In genomic region chr1:204721378-204722041, GRCh38 we compare ENCODE assay signal across 25 cellular contexts. TPM values are rescaled to one million over a fixed set of nuclear protein-coding genes. Genes with fewer than 3 reads are reported as not detected.
A peak's percentile ranks its signal among the peaks of the same experiment; 100 is the strongest.
DNase-seq lines count a peak whose midpoint lies in the region; ATAC-seq and TF ChIP-seq lines count a peak whose summit lies in the region.
"Had no signal": no experiment of that assay in that cellular context is flagged by ENCODE, and none has a peak within 500 bp of the region (broad histone marks: within the 10 kb centered on the region; RNA-seq: fewer than 3 reads in every experiment).

No MANE protein-coding gene starts in this region.

- no peaks in the 10 kb centered on the region for H3K4me1 ChIP-seq in HEK293 (ENCODE audit: control insufficient read depth, insufficient read depth, low read length)

- TF ChIP-seq CTCF in HEK293 (tag by site-specific recombination; IDR thresholded peaks at IDR 0.05) = no peak
- TF ChIP-seq CTCF in brain (conservative IDR thresholded peaks at IDR 0.05) = no peak

- H3K27me3 Mint-ChIP-seq in brain = peaks cover 4% of the 10 kb centered on the region
- H3K27me3 Mint-ChIP-seq in natural killer cell treated with Interleukin-12 subunit alpha and Interleukin-12 subunit beta and Interleukin-15 and Interleukin-18, amount 100 ng/mL, for 72 hours = peaks cover 4 to 12% of the 10 kb centered on the region in 2 donors

- H3K27ac Mint-ChIP-seq in brain = peak overlapping the region in 4 of 5 experiments; percentile 33 to 93 (median 49)
- H3K27ac Mint-ChIP-seq in natural killer cell treated with Interleukin-12 subunit alpha and Interleukin-12 subunit beta and Interleukin-15 and Interleukin-18, amount 100 ng/mL, for 72 hours = no peak overlapping the region
- H3K27ac Mint-ChIP-seq: CD8-positive, alpha-beta T cell had no signal

- no peak overlapping the region for H3K27ac ChIP-seq in HEK293 (ENCODE audit: extremely low read depth, low read depth, low read length)
- H3K27ac ChIP-seq: SK-N-MC had no signal

- ATAC-seq in natural killer cell treated with Interleukin-12 subunit alpha and Interleukin-12 subunit beta and Interleukin-15 and Interleukin-18, amount 100 ng/mL, for 72 hours = no peak
- ATAC-seq in HG02763 (IDR thresholded peaks at IDR 0.05; ENCODE audit: unreplicated experiment) (no peak), GM18868 (IDR thresholded peaks at IDR 0.05; ENCODE audit: unreplicated experiment) (no peak)
- ATAC-seq: CD8-positive, alpha-beta T cell; PC-3 had no signal

- CTCF ChIA-PET in HEK293 (lab: Yijun Ruan, JAX) = no interaction called here

- H3K4me1 Mint-ChIP-seq in brain = peaks cover 50% of the 10 kb centered on the region
- H3K4me1 Mint-ChIP-seq in natural killer cell treated with Interleukin-12 subunit alpha and Interleukin-12 subunit beta and Interleukin-15 and Interleukin-18, amount 100 ng/mL, for 72 hours (ENCODE audit: low read depth in 2 of 2) = peaks cover 10 to 12% of the 10 kb centered on the region in 2 donors

- H3K36me3 ChIP-seq in HEK293 (ENCODE audit: control insufficient read depth in 2 of 2, insufficient read depth in 1 of 2, low read length in 2 of 2) = no peaks in the 10 kb centered on the region

- H3K4me3 Mint-ChIP-seq in brain = no peak overlapping the region
- H3K4me3 Mint-ChIP-seq in natural killer cell treated with Interleukin-12 subunit alpha and Interleukin-12 subunit beta and Interleukin-15 and Interleukin-18, amount 100 ng/mL, for 72 hours = no peak overlapping the region
- H3K4me3 Mint-ChIP-seq: CD8-positive, alpha-beta T cell had no signal

- no peaks in the 10 kb centered on the region for H3K9me3 ChIP-seq in HEK293 (ENCODE audit: control insufficient read depth, insufficient read depth, low read depth, low read length)

- POLR2A ChIA-PET in HEK293 (lab: Yijun Ruan, JAX) = interaction anchor here (0.7 kb wide), 1 partner anchor 13 kb away, joined by 3 read pairs; no protein-coding TSS in a partner anchor

- DNase-seq in natural killer cell treated with Interleukin-12 subunit alpha and Interleukin-12 subunit beta and Interleukin-15 and Interleukin-18, amount 100 ng/mL, for 72 hours (ENCODE audit: low spot score) = peak; percentile 45
- peak; percentile 71 for DNase-seq in retina
- no peak for DNase-seq in NCI-H526 treated with DMSO at 0.1 percent for 48 hours (lab: John Stamatoyannopoulos, UW)
- no peak for DNase-seq in GDM1 (lab: John Stamatoyannopoulos, UW)
- DNase-seq: AML-193, C1 segment of cervical spinal cord, DND-41, GOT3, KG1, NCI-H1092 treated with DMSO at 0.1 percent for 48 hours, NCI-H1436 treated with DMSO at 0.1 percent for 48 hours, NCI-H2029 treated with DMSO at 0.1 percent for 48 hours, NCI-H2171, NCI-H345, NCI-H524 treated with DMSO at 0.1 percent for 48 hours, PC-3, Right ventricle myocardium superior had no signal

- peaks cover 0 to 13% (median 0%) of the 10 kb centered on the region in 5 experiments for H3K9me3 Mint-ChIP-seq in brain
- no peaks in the 10 kb centered on the region for H3K9me3 Mint-ChIP-seq in natural killer cell treated with Interleukin-12 subunit alpha and Interleukin-12 subunit beta and Interleukin-15 and Interleukin-18, amount 100 ng/mL, for 72 hours
- H3K9me3 Mint-ChIP-seq: CD8-positive, alpha-beta T cell had no signal

- H3K4me3 ChIP-seq in HEK293 (ENCODE audit: low read depth, low read length) = no peak overlapping the region
- H3K4me3 ChIP-seq: SK-N-MC had no signal

- H3K36me3 Mint-ChIP-seq in brain = no peaks in the 10 kb centered on the region
- H3K36me3 Mint-ChIP-seq in natural killer cell treated with Interleukin-12 subunit alpha and Interleukin-12 subunit beta and Interleukin-15 and Interleukin-18, amount 100 ng/mL, for 72 hours = no peaks in the 10 kb centered on the region
- H3K36me3 Mint-ChIP-seq: CD8-positive, alpha-beta T cell had no signal

TF ChIP-seq in HEK293, 187 proteins besides CTCF, POLR2A, EP300 and RAD21:
- TF ChIP-seq ZNF701 (tag by site-specific recombination; IDR thresholded peaks at IDR 0.05) (peak; percentile 73), ZNF548 (tag by site-specific recombination; IDR thresholded peaks at IDR 0.05) (no peak), ZNF585B (tag by site-specific recombination; IDR thresholded peaks at IDR 0.05) (no peak), ZNF624 (tag by site-specific recombination; IDR thresholded peaks at IDR 0.05) (no peak), ZBTB49 (tag by site-specific recombination; IDR thresholded peaks at IDR 0.05; ENCODE audit: low read depth) (no peak), ZBTB11 (tag by site-specific recombination; conservative IDR thresholded peaks at IDR 0.05; ENCODE audit: low read depth) (no peak), ZBTB17 (tag by site-specific recombination; IDR thresholded peaks at IDR 0.05) (no peak), ZSCAN4 (tag by site-specific recombination; IDR thresholded peaks at IDR 0.05) (no peak), ZNF501 (tag by site-specific recombination; IDR thresholded peaks at IDR 0.05) (no peak)
TF ChIP-seq in HEK293: peak in this region for 1.

RNA-seq across cellular contexts. Expression of gene LRRN2, which starts 36.0 kb away (rescaled TPM):
- polyA plus RNA-seq in brain (ENCODE audit: insufficient read depth, low read depth, low replicate concordance) = 9.2 TPM
- total RNA-seq in natural killer cell treated with Interleukin-12 subunit alpha and Interleukin-12 subunit beta and Interleukin-15 and Interleukin-18, amount 100 ng/mL, for 72 hours = not detected
- total RNA-seq: CD8-positive, alpha-beta T cell; RPMI7951 had no signal
- polyA plus RNA-seq: AG04450 had no signal

Comparison
In these comparisons a context has a peak if more than half of its experiments do, and no peak if none do; other contexts are left out.
1. H3K27ac Mint-ChIP-seq: peak in brain (4 of 5); none in natural killer cell treated with Interleukin-12 subunit alpha and Interleukin-12 subunit beta and Interleukin-15 and Interleukin-18, amount 100 ng/mL, for 72 hours (0 of 2).
2. DNase-seq: peak in natural killer cell treated with Interleukin-12 subunit alpha and Interleukin-12 subunit beta and Interleukin-15 and Interleukin-18, amount 100 ng/mL, for 72 hours (single experiment) and retina (single experiment); none in NCI-H526 treated with DMSO at 0.1 percent for 48 hours (single experiment) and GDM1 (single experiment).